ENCODE assay signal across 1 cellular context in the genomic region with DNA sequence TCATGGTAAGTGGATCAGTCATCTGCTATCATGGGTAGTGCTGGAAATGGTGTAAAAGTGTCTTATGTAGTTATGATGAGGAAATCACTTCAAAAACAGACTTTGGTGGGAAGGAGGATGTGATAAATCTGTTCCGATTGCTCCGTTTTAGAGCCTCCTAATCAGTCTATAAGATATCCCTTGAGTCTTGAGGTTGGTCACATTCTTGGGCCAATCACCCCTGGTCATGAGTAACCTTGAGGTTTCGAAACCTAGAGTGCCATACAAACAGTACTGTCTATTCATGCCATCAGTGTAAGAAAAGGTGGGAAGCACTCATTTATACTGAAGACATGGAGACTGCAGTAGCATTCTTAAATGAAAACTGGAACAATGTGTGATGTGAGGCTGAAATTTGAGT.
TF ChIP-seq lines count a peak whose summit lies in the region.

No MANE protein-coding gene starts in this region.

TF ChIP-seq in HepG2, 621 proteins besides CTCF, POLR2A, EP300 and RAD21 (continued from another document):
- no peak for TF ChIP-seq NR2F6 (IDR thresholded peaks at IDR 0.05)
- TF ChIP-seq NR2F6 (CRISPR knock-in tag; IDR thresholded peaks at IDR 0.05), result no peak
- no peak for TF ChIP-seq NBN (conservative IDR thresholded peaks at IDR 0.05)
- TF ChIP-seq, protein P1, sequence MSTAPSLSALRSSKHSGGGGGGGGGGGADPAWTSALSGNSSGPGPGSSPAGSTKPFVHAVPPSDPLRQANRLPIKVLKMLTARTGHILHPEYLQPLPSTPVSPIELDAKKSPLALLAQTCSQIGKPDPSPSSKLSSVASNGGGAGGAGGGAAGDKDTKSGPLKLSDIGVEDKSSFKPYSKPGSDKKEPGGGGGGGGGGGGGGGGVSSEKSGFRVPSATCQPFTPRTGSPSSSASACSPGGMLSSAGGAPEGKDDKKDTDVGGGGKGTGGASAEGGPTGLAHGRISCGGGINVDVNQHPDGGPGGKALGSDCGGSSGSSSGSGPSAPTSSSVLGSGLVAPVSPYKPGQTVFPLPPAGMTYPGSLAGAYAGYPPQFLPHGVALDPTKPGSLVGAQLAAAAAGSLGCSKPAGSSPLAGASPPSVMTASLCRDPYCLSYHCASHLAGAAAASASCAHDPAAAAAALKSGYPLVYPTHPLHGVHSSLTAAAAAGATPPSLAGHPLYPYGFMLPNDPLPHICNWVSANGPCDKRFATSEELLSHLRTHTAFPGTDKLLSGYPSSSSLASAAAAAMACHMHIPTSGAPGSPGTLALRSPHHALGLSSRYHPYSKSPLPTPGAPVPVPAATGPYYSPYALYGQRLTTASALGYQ (CRISPR knock-in tag; IDR thresholded peaks at IDR 0.05), result no peak
